Comparison of ENCODE assay signal across 27 cellular contexts in the genomic region with DNA sequence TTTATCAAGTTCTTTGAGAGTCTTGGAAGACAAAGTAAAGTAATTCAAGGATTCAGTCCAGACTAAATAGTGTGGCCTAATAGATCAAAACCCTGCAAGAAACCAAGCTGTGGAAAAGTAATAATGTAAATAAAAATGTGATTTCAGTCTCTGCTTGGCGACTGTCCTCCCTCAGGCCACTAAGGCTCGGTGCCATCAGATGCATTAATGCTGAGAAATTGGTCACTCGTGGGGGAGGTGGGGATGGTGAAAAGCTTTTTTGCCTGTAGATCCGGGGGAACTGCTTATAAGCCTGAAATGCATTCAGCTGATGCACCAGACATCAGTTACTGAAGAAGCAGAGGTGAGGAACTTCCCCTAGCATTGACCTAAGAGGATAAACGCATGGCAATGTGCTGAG.
"Had no signal": no experiment of that assay in that cellular context is flagged by ENCODE, and none has a peak within 500 bp of the region (broad histone marks: within the 10 kb centered on the region; RNA-seq: fewer than 3 reads in every experiment).

No MANE protein-coding gene starts in this region.

- H3K9me3 ChIP-seq: colonic mucosa, esophagus squamous epithelium, gastrocnemius medialis had no signal

- FAIRE-seq: colon, endometrium, endothelial cell of umbilical vein, frontal cortex had no signal

- H3K36me3 ChIP-seq: colonic mucosa, esophagus muscularis mucosa, esophagus squamous epithelium, gastrocnemius medialis, gastroesophageal sphincter, heart left ventricle, heart right ventricle had no signal

- H3K27ac ChIP-seq: colonic mucosa, coronary artery, dorsolateral prefrontal cortex, epithelial cell of prostate, esophagus muscularis mucosa, esophagus squamous epithelium, foreskin keratinocyte, gastrocnemius medialis, gastroesophageal sphincter, heart left ventricle, heart right ventricle had no signal

- ATAC-seq: effector memory CD8-positive, alpha-beta T cell; esophagus mucosa; foreskin keratinocyte; gastrocnemius medialis; gastroesophageal sphincter; heart left ventricle; heart right ventricle had no signal

- H3K4me3 ChIP-seq: colonic mucosa, coronary artery, dorsolateral prefrontal cortex, esophagus muscularis mucosa, esophagus squamous epithelium, gastrocnemius medialis, gastroesophageal sphincter, heart left ventricle, heart right ventricle had no signal

- H3K27me3 ChIP-seq: colonic mucosa, dorsolateral prefrontal cortex, esophagus muscularis mucosa, esophagus squamous epithelium, foreskin keratinocyte, gastrocnemius medialis, gastroesophageal sphincter, heart left ventricle, heart right ventricle had no signal

- DNase-seq: colonic mucosa; dermis blood vessel endothelial cell; dorsolateral prefrontal cortex; effector CD4-positive, alpha-beta T cell; effector CD8-positive, alpha-beta T cell; effector memory CD4-positive, alpha-beta T cell; effector memory CD8-positive, alpha-beta T cell; endodermal cell; erythroblast; esophagus squamous epithelium; foreskin fibroblast; foreskin keratinocyte; foreskin melanocyte; gastrocnemius medialis; glutamatergic neuron; head of caudate nucleus; heart left ventricle; heart right ventricle had no signal

- H3K4me1 ChIP-seq: colonic mucosa, esophagus muscularis mucosa, esophagus squamous epithelium, foreskin keratinocyte, gastrocnemius medialis, gastroesophageal sphincter had no signal
